ENCODE assay signal across 29 cellular contexts in genomic region chr1:174584071-174584470, GRCh38.
"Had no signal": no experiment of that assay in that cellular context is flagged by ENCODE, and none has a peak within 500 bp of the region (broad histone marks: within the 10 kb centered on the region; RNA-seq: fewer than 3 reads in every experiment).

No MANE protein-coding gene starts in this region.

- ATAC-seq: activated naive CD4-positive, alpha-beta T cell treated with anti-CD3 and anti-CD28 coated beads, Interleukin-2, amount 50 U/mL, for 72 hours; activated T-cell treated with anti-CD3 and anti-CD28 coated beads, Interleukin-2, amount 50 U/mL, for 72 hours; gastroesophageal sphincter; heart right ventricle; WTC11 had no signal

- H3K79me2 ChIP-seq: hepatocyte had no signal

- H3K27me3 Mint-ChIP-seq: activated CD4-positive, alpha-beta memory T cell treated with anti-CD3 and anti-CD28 coated beads, Interleukin-2, amount 10 ng/mL, durations not matched to agents 7 days and 5 days; activated CD4-positive, alpha-beta T cell treated with anti-CD3 and anti-CD28 coated beads, Interleukin-2, amount 10 ng/mL, durations not matched to agents 7 days and 5 days; activated naive CD4-positive, alpha-beta T cell treated with anti-CD3 and anti-CD28 coated beads, Interleukin-2, amount 10 ng/mL, durations not matched to agents 7 days and 5 days; activated naive CD8-positive, alpha-beta T cell treated with anti-CD3 and anti-CD28 coated beads, Interleukin-2, amount 10 ng/mL, durations not matched to agents 7 days and 5 days; activated T-cell treated with anti-CD3 and anti-CD28 coated beads, Interleukin-2, amount 50 U/mL, for 24 hours had no signal

- H2AFZ ChIP-seq: hepatocyte had no signal

- H3K4me3 Mint-ChIP-seq: activated CD4-positive, alpha-beta memory T cell treated with anti-CD3 and anti-CD28 coated beads, Interleukin-2, amount 10 ng/mL, durations not matched to agents 7 days and 5 days; activated CD4-positive, alpha-beta T cell treated with anti-CD3 and anti-CD28 coated beads, Interleukin-2, amount 10 ng/mL, durations not matched to agents 7 days and 5 days; activated naive CD4-positive, alpha-beta T cell treated with anti-CD3 and anti-CD28 coated beads, Interleukin-2, amount 10 ng/mL, durations not matched to agents 7 days and 5 days; activated naive CD8-positive, alpha-beta T cell treated with anti-CD3 and anti-CD28 coated beads, Interleukin-2, amount 10 ng/mL, durations not matched to agents 7 days and 5 days; activated T-cell treated with anti-CD3 and anti-CD28 coated beads, Interleukin-2, amount 50 U/mL, for 24 hours; activated T-cell treated with anti-CD3 and anti-CD28 coated beads, Interleukin-2, amount 50 U/mL, for 72 hours; WTC11 had no signal

- H3K4me2 ChIP-seq: hepatocyte had no signal

- H3K27me3 ChIP-seq: brain microvascular endothelial cell, cardiac muscle cell, colonic mucosa, esophagus muscularis mucosa, gastroesophageal sphincter, heart right ventricle, hepatocyte had no signal

- H3K4me3 ChIP-seq: cardiac muscle cell, colonic mucosa, esophagus muscularis mucosa, gastroesophageal sphincter, heart right ventricle, hepatocyte had no signal

- H3K4me1 ChIP-seq: colonic mucosa, esophagus muscularis mucosa, gastroesophageal sphincter, heart right ventricle had no signal

- H3K27ac ChIP-seq: brain microvascular endothelial cell, cardiac muscle cell, colonic mucosa, esophagus muscularis mucosa, gastroesophageal sphincter, heart right ventricle, hepatocyte had no signal

- H3K9me3 ChIP-seq: colonic mucosa had no signal

- H3K27ac Mint-ChIP-seq: activated CD4-positive, alpha-beta memory T cell treated with anti-CD3 and anti-CD28 coated beads, Interleukin-2, amount 10 ng/mL, durations not matched to agents 7 days and 5 days; activated CD4-positive, alpha-beta T cell treated with anti-CD3 and anti-CD28 coated beads, Interleukin-2, amount 10 ng/mL, durations not matched to agents 7 days and 5 days; activated naive CD4-positive, alpha-beta T cell treated with anti-CD3 and anti-CD28 coated beads, Interleukin-2, amount 10 ng/mL, durations not matched to agents 7 days and 5 days; activated naive CD4-positive, alpha-beta T cell treated with anti-CD3 and anti-CD28 coated beads, Interleukin-2, amount 50 U/mL, for 72 hours; activated naive CD8-positive, alpha-beta T cell treated with anti-CD3 and anti-CD28 coated beads, Interleukin-2, amount 10 ng/mL, durations not matched to agents 7 days and 5 days; activated T-cell treated with anti-CD3 and anti-CD28 coated beads, Interleukin-2, amount 50 U/mL, for 24 hours; activated T-cell treated with anti-CD3 and anti-CD28 coated beads, Interleukin-2, amount 50 U/mL, for 72 hours; WTC11 had no signal

- H3K36me3 ChIP-seq: brain microvascular endothelial cell, cardiac muscle cell, colonic mucosa, esophagus muscularis mucosa had no signal

- DNase-seq: activated CD4-positive, alpha-beta memory T cell treated with anti-CD3 and anti-CD28 coated beads, Interleukin-2, amount 10 ng/mL, durations not matched to agents 7 days and 5 days; activated CD4-positive, alpha-beta T cell treated with anti-CD3 and anti-CD28 coated beads for 1 hour; activated CD4-positive, alpha-beta T cell treated with anti-CD3 and anti-CD28 coated beads for 4 hours; activated CD4-positive, alpha-beta T cell treated with anti-CD3 and anti-CD28 coated beads, Interleukin-2, amount 10 ng/mL, durations not matched to agents 7 days and 5 days; activated CD4-positive, alpha-beta T cell treated with anti-CD3 and anti-CD28 coated beads, Interleukin-2, amount 50 U/mL, for 4 hours; activated CD8-positive, alpha-beta memory T cell treated with anti-CD3 and anti-CD28 coated beads, Interleukin-2, amount 50 U/mL, for 48 hours; activated gamma-delta T cell; activated naive CD4-positive, alpha-beta T cell; activated naive CD4-positive, alpha-beta T cell treated with anti-CD3 and anti-CD28 coated beads, Interleukin-2, amount 10 ng/mL, durations not matched to agents 7 days and 5 days; activated naive CD8-positive, alpha-beta T cell treated with anti-CD3 and anti-CD28 coated beads, Interleukin-2, amount 10 ng/mL, durations not matched to agents 7 days and 5 days; activated T-cell treated with anti-CD3 and anti-CD28 coated beads for 4 hours; activated T-cell treated with anti-CD3 and anti-CD28 coated beads, Interleukin-2, amount 50 U/mL, for 24 hours; activated T-cell treated with anti-CD3 and anti-CD28 coated beads, Interleukin-2, amount 50 U/mL, for 72 hours; amniotic stem cell; anterior cingulate cortex; brain microvascular endothelial cell; central memory CD4-positive, alpha-beta T cell; cerebellar nuclear complex; colonic mucosa; effector CD8-positive, alpha-beta T cell; foreskin melanocyte; heart right ventricle; T-helper 2 cell had no signal

- H3K4me1 Mint-ChIP-seq: activated CD4-positive, alpha-beta memory T cell treated with anti-CD3 and anti-CD28 coated beads, Interleukin-2, amount 10 ng/mL, durations not matched to agents 7 days and 5 days; activated CD4-positive, alpha-beta T cell treated with anti-CD3 and anti-CD28 coated beads, Interleukin-2, amount 10 ng/mL, durations not matched to agents 7 days and 5 days; activated naive CD4-positive, alpha-beta T cell treated with anti-CD3 and anti-CD28 coated beads, Interleukin-2, amount 10 ng/mL, durations not matched to agents 7 days and 5 days; activated naive CD8-positive, alpha-beta T cell treated with anti-CD3 and anti-CD28 coated beads, Interleukin-2, amount 10 ng/mL, durations not matched to agents 7 days and 5 days; WTC11 had no signal
